Comparison of ENCODE assay signal across 29 cellular contexts in genomic region chr12:20748198-20748597, GRCh38. TPM values are rescaled to one million over a fixed set of nuclear protein-coding genes. Genes with fewer than 3 reads are reported as not detected.
"Had no signal": no experiment of that assay in that cellular context is flagged by ENCODE, and none has a peak within 500 bp of the region (broad histone marks: within the 10 kb centered on the region; RNA-seq: fewer than 3 reads in every experiment).

No MANE protein-coding gene starts in this region.

- H3K79me2 ChIP-seq: parathyroid adenoma had no signal

- H3K27me3 ChIP-seq: neural progenitor cell, ovary, spleen, stomach, thyroid gland, tibial nerve, upper lobe of left lung, uterus had no signal

- H3K4me3 ChIP-seq: neural progenitor cell, ovary, psoas muscle, skin epidermis, smooth muscle cell, spleen, stomach, thoracic aorta, thyroid gland, tibial nerve, upper lobe of left lung, uterus had no signal

- H3K27ac ChIP-seq: neural progenitor cell, ovary, parathyroid adenoma, psoas muscle, skin epidermis, spleen, stomach, thoracic aorta, thyroid gland, tibial nerve, upper lobe of left lung, uterus had no signal

- H3K36me3 ChIP-seq: neural progenitor cell, ovary, spleen, stomach, thoracic aorta, thyroid gland, tibial nerve, upper lobe of left lung, uterus had no signal

- H3K4me2 ChIP-seq: neural progenitor cell, smooth muscle cell had no signal

- H3K9me3 ChIP-seq: ovary, psoas muscle, spleen, stomach, thoracic aorta, thyroid gland, tibial nerve, upper lobe of left lung, uterus had no signal

- H3K4me1 ChIP-seq: neural progenitor cell, parathyroid adenoma, psoas muscle, spleen, stomach, thyroid gland, tibial nerve, upper lobe of left lung, uterus had no signal

- H2AFZ ChIP-seq: neural progenitor cell, parathyroid adenoma had no signal

- ATAC-seq: naive thymus-derived CD4-positive, alpha-beta T cell; natural killer cell; psoas muscle; right cardiac atrium; sciatic nerve; stimulated activated memory B cell treated with anti-CD40 and anti-IgM and Interleukin-4, amounts not matched to agents 10 μg/mL and 1 μg/mL and 100 μg/mL, for 72 hours had no signal

- DNase-seq: naive thymus-derived CD4-positive, alpha-beta T cell; natural killer cell; occipital lobe; ovary; posterior cingulate gyrus; psoas muscle; right cardiac atrium; spleen; stimulated activated CD4-positive, alpha-beta T cell treated with anti-CD3 and anti-CD28 coated beads, Interleukin-12 subunit alpha, Interleukin-12 subunit beta, amount 100 ng/mL, for 4 hours; stimulated activated CD4-positive, alpha-beta T cell treated with anti-CD3 and anti-CD28 coated beads, Interleukin-1b, Interleukin-23, amount 100 ng/mL, for 48 hours; stimulated activated CD4-positive, alpha-beta T cell treated with anti-CD3 and anti-CD28 coated beads, Interleukin-4, amount 100 ng/mL, for 1 hour; stimulated activated CD4-positive, alpha-beta T cell treated with anti-CD3 and anti-CD28 coated beads, Interleukin-4, amount 100 ng/mL, for 4 hours; stimulated activated CD8-positive, alpha-beta memory T cell treated with anti-CD3 and anti-CD28 coated beads, Interleukin-4, amount 100 ng/mL, for 48 hours; stimulated activated naive CD4-positive, alpha-beta T cell; stomach; thyroid gland; trophoblast cell; upper lobe of left lung; uterus had no signal

- H3K9ac ChIP-seq: neural progenitor cell, parathyroid adenoma had no signal

RNA-seq across cellular contexts. Expression of gene SLCO1C1, which starts 53.1 kb away (rescaled TPM):
- total RNA-seq: naive thymus-derived CD4-positive, alpha-beta T cell; natural killer cell; ovary; psoas muscle; renal cortical epithelial cell; spleen had no signal
- polyA plus RNA-seq: naive thymus-derived CD4-positive, alpha-beta T cell; neural cell; smooth muscle cell had no signal
